34 cellular contexts compared by ENCODE assay signal in the genomic region with DNA sequence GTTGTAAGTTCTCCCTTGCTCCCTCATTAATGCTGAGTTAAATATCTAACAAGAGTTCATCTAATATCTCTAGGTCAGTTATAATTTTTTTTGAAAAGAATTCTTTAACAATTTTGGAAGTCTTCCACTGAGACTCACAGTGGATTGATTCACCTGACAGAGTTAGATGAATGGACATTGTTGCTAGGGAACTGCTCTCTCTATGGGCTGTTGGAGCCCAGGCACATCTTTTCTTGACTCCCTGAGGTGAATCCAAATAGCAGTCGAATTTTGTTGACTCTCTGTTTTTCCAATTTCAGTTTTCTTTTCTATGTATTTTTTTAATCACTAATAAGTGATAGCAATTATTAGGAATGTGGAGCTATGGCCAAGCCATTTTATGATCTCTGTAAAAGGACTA.
"Had no signal": no experiment of that assay in that cellular context is flagged by ENCODE, and none has a peak within 500 bp of the region (broad histone marks: within the 10 kb centered on the region; RNA-seq: fewer than 3 reads in every experiment).

No MANE protein-coding gene starts in this region.

- H3K4me3 Mint-ChIP-seq: activated CD4-positive, alpha-beta memory T cell treated with anti-CD3 and anti-CD28 coated beads for 36 hours; activated CD4-positive, alpha-beta T cell treated with anti-CD3 and anti-CD28 coated beads, Interleukin-2, amount 10 ng/mL, durations not matched to agents 24 days and 14 days; activated CD8-positive, alpha-beta T cell treated with anti-CD3 and anti-CD28 coated beads for 36 hours; activated naive CD4-positive, alpha-beta T cell treated with anti-CD3 and anti-CD28 coated beads for 36 hours; activated naive CD8-positive, alpha-beta T cell treated with anti-CD3 and anti-CD28 coated beads for 36 hours; activated T-cell treated with anti-CD3 and anti-CD28 coated beads, Interleukin-2, amount 50 U/mL, for 4 hours; activated T-cell treated with anti-CD3 and anti-CD28 coated beads, Interleukin-2, amount 50 U/mL, for 72 hours; activated T-helper 1 cell treated with anti-CD3 and anti-CD28 coated beads, Interleukin-12 subunit alpha, Interleukin-12 subunit beta, Interleukin-2, Interleukin-4 antibody, amounts not matched to agents 30 ng/mL and 10 ng/mL and 1 ng/mL, durations not matched to agents 14 hours and 24 hours and 36 hours; activated T-helper 17 cell treated with anti-CD3 and anti-CD28 coated beads, Interleukin-2, amount 50 U/mL, for 72 hours; T-helper 1 cell treated with Interleukin-12 subunit alpha and Interleukin-12 subunit beta and Interleukin-4 antibody, amounts not matched to agents 30 μg/mL and 1 μg/mL, for 36 hours; T-helper 2 cell treated with Interferon-gamma antibody and Interleukin-4, amounts not matched to agents 5 μg/mL and 100 μg/mL, for 36 hours had no signal

- ATAC-seq: activated CD8-positive, alpha-beta T cell treated with anti-CD3 and anti-CD28 coated beads for 36 hours; activated naive CD4-positive, alpha-beta T cell treated with anti-CD3 and anti-CD28 coated beads, Interleukin-2, amount 50 U/mL, for 72 hours; activated T-cell treated with anti-CD3 and anti-CD28 coated beads, Interleukin-2, amount 50 U/mL, for 4 hours; activated T-cell treated with anti-CD3 and anti-CD28 coated beads, Interleukin-2, amount 50 U/mL, for 72 hours; activated T-helper 17 cell treated with anti-CD3 and anti-CD28 coated beads, Interleukin-2, amount 50 U/mL, for 72 hours; body of pancreas had no signal

- H3K36me3 ChIP-seq: adrenal gland, brain microvascular endothelial cell, breast epithelium had no signal

- H3K27me3 ChIP-seq: adrenal gland, body of pancreas, brain microvascular endothelial cell, breast epithelium had no signal

- H3K9me3 Mint-ChIP-seq: activated CD4-positive, alpha-beta memory T cell treated with anti-CD3 and anti-CD28 coated beads for 36 hours; activated CD4-positive, alpha-beta T cell treated with anti-CD3 and anti-CD28 coated beads, Interleukin-2, amount 10 ng/mL, durations not matched to agents 24 days and 14 days; activated CD8-positive, alpha-beta T cell treated with anti-CD3 and anti-CD28 coated beads for 36 hours; activated naive CD8-positive, alpha-beta T cell treated with anti-CD3 and anti-CD28 coated beads for 36 hours; activated T-helper 1 cell treated with anti-CD3 and anti-CD28 coated beads, Interleukin-12 subunit alpha, Interleukin-12 subunit beta, Interleukin-2, Interleukin-4 antibody, amounts not matched to agents 30 ng/mL and 10 ng/mL and 1 ng/mL, durations not matched to agents 14 hours and 24 hours and 36 hours; T-helper 1 cell treated with Interleukin-12 subunit alpha and Interleukin-12 subunit beta and Interleukin-4 antibody, amounts not matched to agents 30 μg/mL and 1 μg/mL, for 36 hours; T-helper 2 cell treated with Interferon-gamma antibody and Interleukin-4, amounts not matched to agents 5 μg/mL and 100 μg/mL, for 36 hours had no signal

- H3K27me3 Mint-ChIP-seq: activated CD4-positive, alpha-beta memory T cell treated with anti-CD3 and anti-CD28 coated beads for 36 hours; activated CD4-positive, alpha-beta T cell treated with anti-CD3 and anti-CD28 coated beads, Interleukin-2, amount 10 ng/mL, durations not matched to agents 24 days and 14 days; activated CD8-positive, alpha-beta T cell treated with anti-CD3 and anti-CD28 coated beads for 36 hours; activated naive CD8-positive, alpha-beta T cell treated with anti-CD3 and anti-CD28 coated beads for 36 hours; activated T-helper 17 cell treated with anti-CD3 and anti-CD28 coated beads, Interleukin-2, amount 50 U/mL, for 72 hours had no signal

- H3K4me1 ChIP-seq: adrenal gland, body of pancreas, breast epithelium had no signal

- H3K27ac Mint-ChIP-seq: activated CD4-positive, alpha-beta memory T cell treated with anti-CD3 and anti-CD28 coated beads for 36 hours; activated CD4-positive, alpha-beta T cell treated with anti-CD3 and anti-CD28 coated beads, Interleukin-2, amount 10 ng/mL, durations not matched to agents 24 days and 14 days; activated CD8-positive, alpha-beta T cell treated with anti-CD3 and anti-CD28 coated beads for 36 hours; activated naive CD4-positive, alpha-beta T cell treated with anti-CD3 and anti-CD28 coated beads for 36 hours; activated naive CD4-positive, alpha-beta T cell treated with anti-CD3 and anti-CD28 coated beads, Interleukin-2, amount 50 U/mL, for 72 hours; activated naive CD8-positive, alpha-beta T cell treated with anti-CD3 and anti-CD28 coated beads for 36 hours; activated T-cell treated with anti-CD3 and anti-CD28 coated beads, Interleukin-2, amount 50 U/mL, for 72 hours; activated T-helper 1 cell treated with anti-CD3 and anti-CD28 coated beads, Interleukin-12 subunit alpha, Interleukin-12 subunit beta, Interleukin-2, Interleukin-4 antibody, amounts not matched to agents 30 ng/mL and 10 ng/mL and 1 ng/mL, durations not matched to agents 14 hours and 24 hours and 36 hours; activated T-helper 17 cell treated with anti-CD3 and anti-CD28 coated beads, Interleukin-2, amount 50 U/mL, for 72 hours; T-helper 1 cell treated with Interleukin-12 subunit alpha and Interleukin-12 subunit beta and Interleukin-4 antibody, amounts not matched to agents 30 μg/mL and 1 μg/mL, for 36 hours; T-helper 2 cell treated with Interferon-gamma antibody and Interleukin-4, amounts not matched to agents 5 μg/mL and 100 μg/mL, for 36 hours had no signal

- H3K4me3 ChIP-seq: adrenal gland, body of pancreas, breast epithelium had no signal

- DNase-seq: activated CD4-positive, alpha-beta memory T cell treated with anti-CD3 and anti-CD28 coated beads for 36 hours; activated CD4-positive, alpha-beta T cell treated with anti-CD3 and anti-CD28 coated beads for 4 hours; activated CD4-positive, alpha-beta T cell treated with anti-CD3 and anti-CD28 coated beads, Interleukin-2, amount 10 ng/mL, durations not matched to agents 24 days and 14 days; activated CD4-positive, alpha-beta T cell treated with anti-CD3 and anti-CD28 coated beads, Interleukin-2, amount 50 U/mL, for 1 hour; activated CD4-positive, alpha-beta T cell treated with anti-CD3 and anti-CD28 coated beads, Interleukin-2, amount 50 U/mL, for 4 hours; activated CD4-positive, CD25-positive, alpha-beta regulatory T cell; activated CD4-positive, CD25-positive, alpha-beta regulatory T cell treated with anti-CD3 and anti-CD28 coated beads, Interleukin-2, amount 50 U/mL, for 72 hours; activated CD8-positive, alpha-beta memory T cell treated with anti-CD3 and anti-CD28 coated beads, Interleukin-2, amount 50 U/mL, for 4 hours; activated CD8-positive, alpha-beta T cell treated with anti-CD3 and anti-CD28 coated beads for 36 hours; activated effector memory CD4-positive, alpha-beta T cell treated with anti-CD3 and anti-CD28 coated beads, Interleukin-2, amount 50 U/mL, for 16 hours; activated gamma-delta T cell treated with Interleukin-2 at 50 U/mL for 16 hours; activated naive CD4-positive, alpha-beta T cell; activated naive CD4-positive, alpha-beta T cell treated with anti-CD3 and anti-CD28 coated beads for 36 hours; activated naive CD4-positive, alpha-beta T cell treated with anti-CD3 and anti-CD28 coated beads, Interleukin-2, amount 50 U/mL, for 16 hours; activated naive CD8-positive, alpha-beta T cell treated with anti-CD3 and anti-CD28 coated beads for 36 hours; activated T-cell treated with anti-CD3 and anti-CD28 coated beads for 4 hours; activated T-cell treated with anti-CD3 and anti-CD28 coated beads, Interleukin-2, amount 50 U/mL, for 1 hour; activated T-cell treated with anti-CD3 and anti-CD28 coated beads, Interleukin-2, amount 50 U/mL, for 4 hours; activated T-cell treated with anti-CD3 and anti-CD28 coated beads, Interleukin-2, amount 50 U/mL, for 72 hours; adrenal gland; amniotic stem cell; aorta; body of pancreas; brain microvascular endothelial cell; central memory CD4-positive, alpha-beta T cell; T-helper 2 cell; T-helper 9 cell had no signal

- H3K4me1 Mint-ChIP-seq: activated CD4-positive, alpha-beta T cell treated with anti-CD3 and anti-CD28 coated beads, Interleukin-2, amount 10 ng/mL, durations not matched to agents 24 days and 14 days; activated naive CD8-positive, alpha-beta T cell treated with anti-CD3 and anti-CD28 coated beads for 36 hours; activated T-helper 17 cell treated with anti-CD3 and anti-CD28 coated beads, Interleukin-2, amount 50 U/mL, for 72 hours had no signal

- H3K27ac ChIP-seq: adrenal gland, body of pancreas, brain microvascular endothelial cell, breast epithelium, VCaP had no signal

- H3K36me3 Mint-ChIP-seq: activated CD4-positive, alpha-beta memory T cell treated with anti-CD3 and anti-CD28 coated beads for 36 hours; activated naive CD4-positive, alpha-beta T cell treated with anti-CD3 and anti-CD28 coated beads, Interleukin-2, amount 50 U/mL, for 72 hours; activated naive CD8-positive, alpha-beta T cell treated with anti-CD3 and anti-CD28 coated beads for 36 hours had no signal
